In genomic region chr21:44297525-44298290, GRCh38 we compare ENCODE assay signal across 2 cellular contexts.
TF ChIP-seq lines count a peak whose summit lies in the region.

No MANE protein-coding gene starts in this region.

TF ChIP-seq in A549, 52 proteins besides CTCF, POLR2A, EP300 and RAD21:
- TF ChIP-seq JUN (IDR thresholded peaks at IDR 0.05) (no peak), MAFK (IDR thresholded peaks at IDR 0.05; ENCODE audit: partially characterized antibody) (no peak), FOXS1 (CRISPR knock-in tag; IDR thresholded peaks at IDR 0.05) (no peak), MAZ (IDR thresholded peaks at IDR 0.05; ENCODE audit: borderline replicate concordance, low read depth, low read length) (no peak), CEBPB (IDR thresholded peaks at IDR 0.05) (peak in 1 of 2 experiments; percentile 36; a peak in 1 of 4 replicates), SMC3 (IDR thresholded peaks at IDR 0.05) (peak; percentile 66), PBX3 (IDR thresholded peaks at IDR 0.05) (no peak)

TF ChIP-seq in K562, 482 proteins besides CTCF, POLR2A, EP300 and RAD21 (continues in another document):
- TF ChIP-seq ZNF586 (CRISPR knock-in tag; conservative IDR thresholded peaks at IDR 0.05) (no peak), TAF7 (tag; IDR thresholded peaks at IDR 0.05) (no peak), RHOXF2B (CRISPR knock-in tag; conservative IDR thresholded peaks at IDR 0.05) (no peak), RREB1 (CRISPR knock-in tag; IDR thresholded peaks at IDR 0.05) (no peak), NUFIP1 (IDR thresholded peaks at IDR 0.05; ENCODE audit: partially characterized antibody) (no peak), BHLHE40 (IDR thresholded peaks at IDR 0.05; ENCODE audit: low read length) (peak; percentile 70), SMAD4 (CRISPR knock-in tag; conservative IDR thresholded peaks at IDR 0.05) (0 out of 2 replicates have a peak, but pooled peaks have one; percentile 34), ZBTB34 (CRISPR knock-in tag; IDR thresholded peaks at IDR 0.05) (no peak), ESRRA (IDR thresholded peaks at IDR 0.05; ENCODE audit: borderline replicate concordance, low read depth) (no peak), CREM (IDR thresholded peaks at IDR 0.05; ENCODE audit: low read depth) (0 out of 2 replicates have a peak, but pooled peaks have one; percentile 26), STAG1 (CRISPR knock-in tag; IDR thresholded peaks at IDR 0.05; ENCODE audit: borderline replicate concordance) (peak; percentile 89; the same call in 1 of the 2 replicates), GTF2F1 (IDR thresholded peaks at IDR 0.05; ENCODE audit: low read depth, low read length) (no peak), ZNF133 (CRISPR knock-in tag; IDR thresholded peaks at IDR 0.05) (no peak), POLR2AphosphoS2 (IDR thresholded peaks at IDR 0.05; ENCODE audit: low read length) (no peak), KAT7 (CRISPR knock-in tag; IDR thresholded peaks at IDR 0.05; ENCODE audit: borderline replicate concordance) (no peak), ZC3H11A (IDR thresholded peaks at IDR 0.05; ENCODE audit: low read depth, low read length) (peak; percentile 26; the same call in 1 of the 2 replicates), UBTF (IDR thresholded peaks at IDR 0.05; ENCODE audit: borderline replicate concordance in 1 of 2, low read depth in 2 of 2, low read length in 2 of 2) (peak in 1 of 2 experiments; percentile 57; a peak in 1 of 4 replicates), TCF3 (CRISPR knock-in tag; IDR thresholded peaks at IDR 0.05) (no peak), RNF2 (IDR thresholded peaks at IDR 0.05) (no peak), CEBPG (CRISPR knock-in tag; IDR thresholded peaks at IDR 0.05) (no peak), CEBPG (tag; conservative IDR thresholded peaks at IDR 0.05 in 1 of 2, IDR thresholded peaks at IDR 0.05 in 1 of 2) (peak in 1 of 2 experiments; percentile 59; a peak in 2 of 4 replicates), RCOR1 (IDR thresholded peaks at IDR 0.05; ENCODE audit: borderline replicate concordance in 1 of 2, low read depth in 2 of 2, low read length in 2 of 2) (peak in 1 of 2 experiments; percentile 71; a peak in 2 of 4 replicates), CEBPB (tag; IDR thresholded peaks at IDR 0.05) (peak; percentile 88), ELK1 (CRISPR knock-in tag; IDR thresholded peaks at IDR 0.05) (no peak), ETV5 (CRISPR knock-in tag; IDR thresholded peaks at IDR 0.05; ENCODE audit: low read depth) (no peak; the same call in 1 of the 2 replicates), SIRT6 (IDR thresholded peaks at IDR 0.05; ENCODE audit: low read depth, low read length) (no peak), GATA2 (CRISPR knock-in tag; IDR thresholded peaks at IDR 0.05) (no peak), ZNF511 (CRISPR knock-in tag; IDR thresholded peaks at IDR 0.05) (no peak), ZNF318 (IDR thresholded peaks at IDR 0.05; ENCODE audit: borderline replicate concordance in 1 of 2, low read depth in 1 of 2) (no peak), ZNF239 (CRISPR knock-in tag; IDR thresholded peaks at IDR 0.05) (no peak), SMC3 (conservative IDR thresholded peaks at IDR 0.05; ENCODE audit: insufficient read depth, low read depth, low read length) (peak; percentile 94), ZNF277 (CRISPR knock-in tag; IDR thresholded peaks at IDR 0.05; ENCODE audit: borderline replicate concordance) (no peak), SREBF2 (CRISPR knock-in tag; IDR thresholded peaks at IDR 0.05) (no peak), NELFE (IDR thresholded peaks at IDR 0.05; ENCODE audit: insufficient read depth, insufficient read length) (no peak), ELF1 (tag; IDR thresholded peaks at IDR 0.05) (no peak), MIER1 (IDR thresholded peaks at IDR 0.05; ENCODE audit: low read depth) (no peak), ETV6 (IDR thresholded peaks at IDR 0.05; ENCODE audit: borderline replicate concordance in 1 of 2, low read depth in 2 of 2, low read length in 1 of 2) (no peak), ETV6 (CRISPR knock-in tag; IDR thresholded peaks at IDR 0.05; ENCODE audit: borderline replicate concordance) (no peak), PHF21A (IDR thresholded peaks at IDR 0.05; ENCODE audit: borderline replicate concordance, low read depth) (peak; percentile 63; the same call in 1 of the 2 replicates), ZNF785 (CRISPR knock-in tag; IDR thresholded peaks at IDR 0.05) (no peak), ZNF707 (CRISPR knock-in tag; conservative IDR thresholded peaks at IDR 0.05) (no peak)
